In genomic region chr3:46947545-46947899, GRCh38 we compare ENCODE assay signal across 10 cellular contexts. TPM values are rescaled to one million over a fixed set of nuclear protein-coding genes. Genes with fewer than 3 reads are reported as not detected.
DNase-seq lines count a peak whose midpoint lies in the region; ATAC-seq and TF ChIP-seq lines count a peak whose summit lies in the region.
"Had no signal": no experiment of that assay in that cellular context is flagged by ENCODE, and none has a peak within 500 bp of the region (broad histone marks: within the 10 kb centered on the region; RNA-seq: fewer than 3 reads in every experiment).

No MANE protein-coding gene starts in this region.

- H3K4me1 Mint-ChIP-seq in activated T-helper 1 cell treated with anti-CD3 and anti-CD28 coated beads, Interleukin-12 subunit alpha, Interleukin-12 subunit beta, Interleukin-2, Interleukin-4 antibody, amounts not matched to agents 30 ng/mL and 10 ng/mL and 1 ng/mL, durations not matched to agents 14 hours and 24 hours and 36 hours (ENCODE audit: low read depth) = peaks cover 84% of the 10 kb centered on the region

- ATAC-seq in GM21619 (IDR thresholded peaks at IDR 0.05; ENCODE audit: unreplicated experiment) = no peak
- ATAC-seq in GM18519 (IDR thresholded peaks at IDR 0.05; ENCODE audit: low FRiP score, unreplicated experiment) = no peak

- TF ChIP-seq CTCF in HL-60 (IDR thresholded peaks at IDR 0.05; ENCODE audit: insufficient read depth, low read length) (no peak), left ventricle myocardium inferior (IDR thresholded peaks at IDR 0.05; ENCODE audit: borderline replicate concordance) (no peak)

- DNase-seq in HL-60 (ENCODE audit: low read depth in 1 of 2, low spot score in 1 of 2) (no peak), left ventricle myocardium inferior (no peak), NOMO-1 treated with dmso at 0.1 percent for 144 hours (lab: John Stamatoyannopoulos, UW; ENCODE audit: unreplicated experiment) (no peak), NCI-H2227 (lab: John Stamatoyannopoulos, UW; ENCODE audit: unreplicated experiment) (no peak)
- DNase-seq in activated T-helper 1 cell treated with anti-CD3 and anti-CD28 coated beads, Interleukin-12 subunit alpha, Interleukin-12 subunit beta, Interleukin-2, Interleukin-4 antibody, amounts not matched to agents 30 ng/mL and 10 ng/mL and 1 ng/mL, durations not matched to agents 14 hours and 24 hours and 36 hours (ENCODE audit: low spot score) = no peak
- DNase-seq: NCI-H1105 treated with DMSO at 0.1 percent for 48 hours, nucleus accumbens had no signal

- H3K36me3 Mint-ChIP-seq in activated T-helper 1 cell treated with anti-CD3 and anti-CD28 coated beads, Interleukin-12 subunit alpha, Interleukin-12 subunit beta, Interleukin-2, Interleukin-4 antibody, amounts not matched to agents 30 ng/mL and 10 ng/mL and 1 ng/mL, durations not matched to agents 14 hours and 24 hours and 36 hours (ENCODE audit: low read depth) = peaks cover 17% of the 10 kb centered on the region

- H3K27ac Mint-ChIP-seq in activated T-helper 1 cell treated with anti-CD3 and anti-CD28 coated beads, Interleukin-12 subunit alpha, Interleukin-12 subunit beta, Interleukin-2, Interleukin-4 antibody, amounts not matched to agents 30 ng/mL and 10 ng/mL and 1 ng/mL, durations not matched to agents 14 hours and 24 hours and 36 hours = peak overlapping the region; percentile 79

- no peaks in the 10 kb centered on the region for H3K9me3 Mint-ChIP-seq in activated T-helper 1 cell treated with anti-CD3 and anti-CD28 coated beads, Interleukin-12 subunit alpha, Interleukin-12 subunit beta, Interleukin-2, Interleukin-4 antibody, amounts not matched to agents 30 ng/mL and 10 ng/mL and 1 ng/mL, durations not matched to agents 14 hours and 24 hours and 36 hours

- peak overlapping the region; percentile 53 for H3K4me3 Mint-ChIP-seq in activated T-helper 1 cell treated with anti-CD3 and anti-CD28 coated beads, Interleukin-12 subunit alpha, Interleukin-12 subunit beta, Interleukin-2, Interleukin-4 antibody, amounts not matched to agents 30 ng/mL and 10 ng/mL and 1 ng/mL, durations not matched to agents 14 hours and 24 hours and 36 hours

- H3K4me1 ChIP-seq in left ventricle myocardium inferior (peaks cover 98% of the 10 kb centered on the region), skeletal muscle tissue (ENCODE audit: control insufficient read depth in 3 of 3, insufficient read depth in 3 of 3, low read length in 3 of 3) (peaks cover 72 to 82% (median 74%) of the 10 kb centered on the region in 3 donors)

- H3K27me3 ChIP-seq in HL-60 (ENCODE audit: insufficient read depth, poor library complexity, severe bottlenecking) (no peaks in the 10 kb centered on the region), left ventricle myocardium inferior (ENCODE audit: low read depth) (no peaks in the 10 kb centered on the region), skeletal muscle tissue (ENCODE audit: control insufficient read depth in 3 of 3, insufficient read depth in 3 of 3, low read length in 3 of 3) (no peaks in the 10 kb centered on the region)

- H3K9ac ChIP-seq in skeletal muscle tissue (ENCODE audit: low read depth in 1 of 3, low read length in 3 of 3) = peak overlapping the region in 2 of 3 donors; percentile 55 to 57

- no peak overlapping the region for H3K4me3 ChIP-seq in HL-60 (replicated peaks; ENCODE audit: insufficient read depth, low read length)
- H3K4me3 ChIP-seq in left ventricle myocardium inferior = peak overlapping the region; percentile 25
- no peak overlapping the region for H3K4me3 ChIP-seq in skeletal muscle tissue (ENCODE audit: low read length in 3 of 3)

- H3K27me3 Mint-ChIP-seq in activated T-helper 1 cell treated with anti-CD3 and anti-CD28 coated beads, Interleukin-12 subunit alpha, Interleukin-12 subunit beta, Interleukin-2, Interleukin-4 antibody, amounts not matched to agents 30 ng/mL and 10 ng/mL and 1 ng/mL, durations not matched to agents 14 hours and 24 hours and 36 hours (ENCODE audit: insufficient read depth) = no peaks in the 10 kb centered on the region

- no peaks in the 10 kb centered on the region for H3K9me3 ChIP-seq in left ventricle myocardium inferior (replicated peaks)
- no peaks in the 10 kb centered on the region for H3K9me3 ChIP-seq in skeletal muscle tissue (ENCODE audit: control insufficient read depth in 3 of 3, low read length in 3 of 3)

- intact Hi-C loops in activated T-helper 1 cell treated with anti-CD3 and anti-CD28 coated beads, Interleukin-12 subunit alpha, Interleukin-12 subunit beta, Interleukin-2, Interleukin-4 antibody, amounts not matched to agents 30 ng/mL and 10 ng/mL and 1 ng/mL, durations not matched to agents 14 hours and 24 hours and 36 hours (cut with micrococcal nuclease) = no loop called here
- intact Hi-C loops in left ventricle myocardium inferior (cut with micrococcal nuclease) = no loop called here

- H3K27ac ChIP-seq in HL-60 (replicated peaks) = 0 out of 2 replicates have a peak overlapping the region, but pooled peaks have one; percentile 50
- H3K27ac ChIP-seq in left ventricle myocardium inferior (replicated peaks) = peak overlapping the region; percentile 92
- H3K27ac ChIP-seq in skeletal muscle tissue (ENCODE audit: low read depth, low read length) = peak overlapping the region; percentile 32

- H3K36me3 ChIP-seq in left ventricle myocardium inferior = no peaks in the 10 kb centered on the region
- H3K36me3 ChIP-seq in skeletal muscle tissue (ENCODE audit: control insufficient read depth in 3 of 3, insufficient read depth in 3 of 3, low read length in 3 of 3) = peaks cover 0 to 2% (median 0%) of the 10 kb centered on the region in 3 donors

RNA-seq across cellular contexts. Expression of gene CCDC12, which starts 29.0 kb away (rescaled TPM):
- total RNA-seq in activated T-helper 1 cell treated with anti-CD3 and anti-CD28 coated beads, Interleukin-12 subunit alpha, Interleukin-12 subunit beta, Interleukin-2, Interleukin-4 antibody, amounts not matched to agents 30 ng/mL and 10 ng/mL and 1 ng/mL, durations not matched to agents 14 hours and 24 hours and 36 hours = 68.7 and 69.1 TPM in 2 replicates
- total RNA-seq in left ventricle myocardium inferior (31.0 TPM), skeletal muscle tissue (27.1 TPM)

RNA-seq across cellular contexts. Expression of gene NBEAL2, which starts 31.9 kb away (rescaled TPM):
- 118 and 119 TPM in 2 replicates for total RNA-seq in activated T-helper 1 cell treated with anti-CD3 and anti-CD28 coated beads, Interleukin-12 subunit alpha, Interleukin-12 subunit beta, Interleukin-2, Interleukin-4 antibody, amounts not matched to agents 30 ng/mL and 10 ng/mL and 1 ng/mL, durations not matched to agents 14 hours and 24 hours and 36 hours
- total RNA-seq in left ventricle myocardium inferior = 12.6 TPM
- total RNA-seq in skeletal muscle tissue = 5.2 TPM

Comparison
In these comparisons a context has a peak if more than half of its experiments do, and no peak if none do; other contexts are left out.
1. H3K27ac ChIP-seq: peak in every context shown above with its lines; median percentile 92 in left ventricle myocardium inferior; 50 in HL-60; 32 in skeletal muscle tissue.